8 cellular contexts compared by ENCODE assay signal in genomic region chr19:15869109-15869555, GRCh38. TPM values are rescaled to one million over a fixed set of nuclear protein-coding genes. Genes with fewer than 3 reads are reported as not detected.
DNase-seq lines count a peak whose midpoint lies in the region; ATAC-seq and TF ChIP-seq lines count a peak whose summit lies in the region.

No MANE protein-coding gene starts in this region.

- no TSS peak for BruUV-seq in A673 (replicated peaks; lab: Mats Ljungman, UMichigan)

- no peaks in the 10 kb centered on the region for H3K9me3 ChIP-seq in A673 (ENCODE audit: low read depth, low read length, poor library complexity, severe bottlenecking)

- peaks cover 4% of the 10 kb centered on the region for H3K27me3 ChIP-seq in A673 (replicated peaks; ENCODE audit: insufficient read depth, low read depth, low read length, poor library complexity)

- H3K27ac ChIP-seq in A673 (ENCODE audit: low read depth, low read length, poor library complexity, severe bottlenecking) = no peak overlapping the region

- POLR2A ChIA-PET in A673 (lab: Charles Lee; ENCODE audit: low non-redundant PET) = no interaction called here

- TF ChIP-seq CTCF in A673 (conservative IDR thresholded peaks at IDR 0.05; ENCODE audit: low read depth, low read length) = peak; percentile 67
- peak; percentile 47 for TF ChIP-seq CTCF in GM12865 (IDR thresholded peaks at IDR 0.05; ENCODE audit: insufficient read depth, low read depth, low read length, missing control alignments)
- TF ChIP-seq CTCF in fibroblast of the aortic adventitia (IDR thresholded peaks at IDR 0.05; ENCODE audit: insufficient read depth, low read length) = peak; percentile 54

- H3K4me3 ChIP-seq in A673 (ENCODE audit: low read depth, low read length, poor library complexity, severe bottlenecking) = no peak overlapping the region
- H3K4me3 ChIP-seq in GM12865 (ENCODE audit: low read depth, low read length) = no peak overlapping the region
- no peak overlapping the region for H3K4me3 ChIP-seq in fibroblast of the aortic adventitia (ENCODE audit: low read depth, low read length)

- H3K36me3 ChIP-seq in A673 (ENCODE audit: insufficient read depth, low read length, poor library complexity, severe bottlenecking) = no peaks in the 10 kb centered on the region

- no peaks in the 10 kb centered on the region for H3K4me1 ChIP-seq in A673 (ENCODE audit: insufficient read depth, low read length, poor library complexity, severe bottlenecking)

- intact Hi-C loops in A673 (cut with micrococcal nuclease; ENCODE audit: unreplicated experiment) = loop anchor here (5.0 kb wide), 1 partner anchor 237 kb away; no protein-coding TSS in a partner anchor

- no peak for ATAC-seq in HG03095 (IDR thresholded peaks at IDR 0.05; ENCODE audit: unreplicated experiment)

- CTCF ChIA-PET in A673 (lab: Charles Lee) = no interaction called here

- DNase-seq in A673 (ENCODE audit: low spot score) (peak; percentile 57), GM12865 (ENCODE audit: low read depth) (peak; percentile 14), NCI-H82 (lab: John Stamatoyannopoulos, UW) (peak; percentile 77), fibroblast of the aortic adventitia (ENCODE audit: low read depth) (peak; percentile 16), pulmonary artery endothelial cell (ENCODE audit: low read depth, low spot score) (peak; percentile 8), NCI-H187 treated with DMSO at 0.1 percent for 48 hours (lab: John Stamatoyannopoulos, UW) (no peak)
- peak; percentile 7 for DNase-seq in activated CD8-positive, alpha-beta memory T cell treated with anti-CD3 and anti-CD28 coated beads, Interleukin-2, amount 50 U/mL, for 1 hour (ENCODE audit: extremely low read depth)

RNA-seq across cellular contexts. Expression of gene CYP4F2, which starts 28.7 kb away (rescaled TPM):
- total RNA-seq in A673 (2021) (not detected in 2 replicates), fibroblast of the aortic adventitia (ENCODE audit: low replicate concordance) (not detected in 2 replicates), pulmonary artery endothelial cell (not detected in 2 replicates)

RNA-seq across cellular contexts. Expression of gene OR10H1, which starts 53.7 kb away (rescaled TPM):
- total RNA-seq in A673 (2021) = not detected in 2 replicates
- not detected in 2 replicates for total RNA-seq in fibroblast of the aortic adventitia (ENCODE audit: low replicate concordance)
- total RNA-seq in pulmonary artery endothelial cell = not detected in 2 replicates
